30 cellular contexts compared by ENCODE assay signal in the genomic region with DNA sequence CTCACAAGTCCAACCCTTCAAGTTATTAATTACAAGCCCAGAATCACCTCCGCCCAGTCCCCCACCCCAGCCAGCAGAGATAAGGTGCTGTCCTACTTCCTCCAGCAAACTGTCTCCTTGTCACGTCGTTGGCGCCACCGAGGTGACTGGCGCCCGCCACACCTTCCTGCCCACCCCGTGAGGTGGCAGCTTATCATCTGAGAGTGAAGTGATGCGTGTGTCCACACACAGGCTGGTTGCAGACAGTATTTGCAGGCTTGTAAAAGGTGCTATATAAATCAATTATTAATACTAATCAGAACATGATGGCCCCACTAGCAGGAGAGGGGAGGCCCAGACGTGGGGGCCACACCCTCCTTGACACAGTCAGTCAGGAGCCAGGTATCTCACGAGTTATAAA.
"Had no signal": no experiment of that assay in that cellular context is flagged by ENCODE, and none has a peak within 500 bp of the region (broad histone marks: within the 10 kb centered on the region; RNA-seq: fewer than 3 reads in every experiment).

No MANE protein-coding gene starts in this region.

- H3K27me3 ChIP-seq: adrenal gland, body of pancreas, esophagus muscularis mucosa, foreskin keratinocyte, gastrocnemius medialis had no signal

- DNase-seq: activated CD4-positive, alpha-beta memory T cell treated with anti-CD3 and anti-CD28 coated beads, Interleukin-2, amount 10 ng/mL, durations not matched to agents 7 days and 5 days; activated CD4-positive, alpha-beta T cell treated with anti-CD3 and anti-CD28 coated beads for 1 hour; activated CD4-positive, alpha-beta T cell treated with anti-CD3 and anti-CD28 coated beads for 4 hours; activated CD4-positive, alpha-beta T cell treated with anti-CD3 and anti-CD28 coated beads, Interleukin-2, amount 10 ng/mL, durations not matched to agents 7 days and 5 days; activated CD4-positive, alpha-beta T cell treated with anti-CD3 and anti-CD28 coated beads, Interleukin-2, amount 50 U/mL, for 4 hours; activated CD8-positive, alpha-beta memory T cell treated with anti-CD3 and anti-CD28 coated beads, Interleukin-2, amount 50 U/mL, for 48 hours; activated effector memory CD4-positive, alpha-beta T cell treated with anti-CD3 and anti-CD28 coated beads, Interleukin-2, amount 50 U/mL, for 16 hours; activated naive CD4-positive, alpha-beta T cell treated with anti-CD3 and anti-CD28 coated beads for 36 hours; activated naive CD8-positive, alpha-beta T cell treated with anti-CD3 and anti-CD28 coated beads for 36 hours; activated naive CD8-positive, alpha-beta T cell treated with anti-CD3 and anti-CD28 coated beads, Interleukin-2, amount 50 U/mL, for 24 hours; activated T-cell treated with anti-CD3 and anti-CD28 coated beads for 4 hours; activated T-cell treated with anti-CD3 and anti-CD28 coated beads, Interleukin-2, amount 50 U/mL, for 4 hours; adrenal gland; amygdala; aorta; body of pancreas; caudate nucleus; cortex of kidney; dermis blood vessel endothelial cell; effector CD4-positive, alpha-beta T cell; effector memory CD8-positive, alpha-beta T cell; erythroblast; foreskin keratinocyte; gastrocnemius medialis; glutamatergic neuron; T-helper 2 cell had no signal

- H3K9me3 ChIP-seq: adrenal gland, body of pancreas, esophagus muscularis mucosa, gastrocnemius medialis had no signal

- H3K36me3 Mint-ChIP-seq: activated naive CD4-positive, alpha-beta T cell treated with anti-CD3 and anti-CD28 coated beads, Interleukin-2, amount 50 U/mL, for 24 hours; activated naive CD8-positive, alpha-beta T cell treated with anti-CD3 and anti-CD28 coated beads for 36 hours; WTC11 had no signal

- ATAC-seq: activated naive CD8-positive, alpha-beta T cell treated with anti-CD3 and anti-CD28 coated beads, Interleukin-2, amount 50 U/mL, for 24 hours; activated T-cell treated with anti-CD3 and anti-CD28 coated beads, Interleukin-2, amount 50 U/mL, for 4 hours; activated T-helper 17 cell treated with anti-CD3 and anti-CD28 coated beads, Interleukin-2, amount 50 U/mL, for 72 hours; body of pancreas; effector memory CD8-positive, alpha-beta T cell; foreskin keratinocyte; gastrocnemius medialis had no signal

- H3K4me1 ChIP-seq: adrenal gland, body of pancreas, esophagus muscularis mucosa, gastrocnemius medialis had no signal

- H3K27ac Mint-ChIP-seq: activated CD4-positive, alpha-beta memory T cell treated with anti-CD3 and anti-CD28 coated beads, Interleukin-2, amount 10 ng/mL, durations not matched to agents 7 days and 5 days; activated CD4-positive, alpha-beta T cell treated with anti-CD3 and anti-CD28 coated beads, Interleukin-2, amount 10 ng/mL, durations not matched to agents 7 days and 5 days; activated naive CD4-positive, alpha-beta T cell treated with anti-CD3 and anti-CD28 coated beads for 36 hours; activated naive CD4-positive, alpha-beta T cell treated with anti-CD3 and anti-CD28 coated beads, Interleukin-2, amount 50 U/mL, for 24 hours; activated naive CD8-positive, alpha-beta T cell treated with anti-CD3 and anti-CD28 coated beads for 36 hours; activated naive CD8-positive, alpha-beta T cell treated with anti-CD3 and anti-CD28 coated beads, Interleukin-2, amount 50 U/mL, for 24 hours; activated T-helper 17 cell treated with anti-CD3 and anti-CD28 coated beads, Interleukin-2, amount 50 U/mL, for 72 hours; effector memory CD8-positive, alpha-beta T cell; WTC11 had no signal

- H3K9me3 Mint-ChIP-seq: activated CD4-positive, alpha-beta T cell treated with anti-CD3 and anti-CD28 coated beads, Interleukin-2, amount 10 ng/mL, durations not matched to agents 7 days and 5 days; activated naive CD8-positive, alpha-beta T cell treated with anti-CD3 and anti-CD28 coated beads for 36 hours; activated naive CD8-positive, alpha-beta T cell treated with anti-CD3 and anti-CD28 coated beads, Interleukin-2, amount 50 U/mL, for 24 hours had no signal

- H3K27ac ChIP-seq: adrenal gland, body of pancreas, esophagus muscularis mucosa, foreskin keratinocyte, gastrocnemius medialis had no signal

- H3K4me1 Mint-ChIP-seq: activated CD4-positive, alpha-beta memory T cell treated with anti-CD3 and anti-CD28 coated beads, Interleukin-2, amount 10 ng/mL, durations not matched to agents 7 days and 5 days; activated CD4-positive, alpha-beta T cell treated with anti-CD3 and anti-CD28 coated beads, Interleukin-2, amount 10 ng/mL, durations not matched to agents 7 days and 5 days; activated naive CD4-positive, alpha-beta T cell treated with anti-CD3 and anti-CD28 coated beads, Interleukin-2, amount 50 U/mL, for 24 hours; activated naive CD8-positive, alpha-beta T cell treated with anti-CD3 and anti-CD28 coated beads for 36 hours; activated naive CD8-positive, alpha-beta T cell treated with anti-CD3 and anti-CD28 coated beads, Interleukin-2, amount 50 U/mL, for 24 hours; activated T-helper 17 cell treated with anti-CD3 and anti-CD28 coated beads, Interleukin-2, amount 50 U/mL, for 72 hours had no signal

- H3K27me3 Mint-ChIP-seq: activated CD4-positive, alpha-beta memory T cell treated with anti-CD3 and anti-CD28 coated beads, Interleukin-2, amount 10 ng/mL, durations not matched to agents 7 days and 5 days; activated CD4-positive, alpha-beta T cell treated with anti-CD3 and anti-CD28 coated beads, Interleukin-2, amount 10 ng/mL, durations not matched to agents 7 days and 5 days; activated naive CD8-positive, alpha-beta T cell treated with anti-CD3 and anti-CD28 coated beads, Interleukin-2, amount 50 U/mL, for 24 hours; activated T-helper 17 cell treated with anti-CD3 and anti-CD28 coated beads, Interleukin-2, amount 50 U/mL, for 72 hours; effector memory CD8-positive, alpha-beta T cell had no signal

- H3K4me3 Mint-ChIP-seq: activated CD4-positive, alpha-beta memory T cell treated with anti-CD3 and anti-CD28 coated beads, Interleukin-2, amount 10 ng/mL, durations not matched to agents 7 days and 5 days; activated CD4-positive, alpha-beta T cell treated with anti-CD3 and anti-CD28 coated beads, Interleukin-2, amount 10 ng/mL, durations not matched to agents 7 days and 5 days; activated naive CD4-positive, alpha-beta T cell treated with anti-CD3 and anti-CD28 coated beads for 36 hours; activated naive CD4-positive, alpha-beta T cell treated with anti-CD3 and anti-CD28 coated beads, Interleukin-2, amount 50 U/mL, for 24 hours; activated naive CD8-positive, alpha-beta T cell treated with anti-CD3 and anti-CD28 coated beads for 36 hours; activated naive CD8-positive, alpha-beta T cell treated with anti-CD3 and anti-CD28 coated beads, Interleukin-2, amount 50 U/mL, for 24 hours; activated T-cell treated with anti-CD3 and anti-CD28 coated beads, Interleukin-2, amount 50 U/mL, for 4 hours; activated T-helper 17 cell treated with anti-CD3 and anti-CD28 coated beads, Interleukin-2, amount 50 U/mL, for 72 hours; effector memory CD8-positive, alpha-beta T cell; WTC11 had no signal
